Comparison of ENCODE assay signal across 1 cellular context in genomic region chr16:68843482-68844210, GRCh38.
TF ChIP-seq lines count a peak whose summit lies in the region.

TSS of gene TANGO6 (plus strand) at chr16:68843531. CDS start at chr16:68843618, 87 bp downstream.

TF ChIP-seq in H1, 55 proteins besides CTCF, POLR2A, EP300 and RAD21 (continued from another document):
- TF ChIP-seq KDM5A (IDR thresholded peaks at IDR 0.05; ENCODE audit: low read length), result 0 out of 2 replicates have a peak, but pooled peaks have one; percentile 23
- no peak for TF ChIP-seq BRCA1 (IDR thresholded peaks at IDR 0.05; ENCODE audit: low read depth, low read length)
- TF ChIP-seq GTF2F1 (IDR thresholded peaks at IDR 0.05; ENCODE audit: borderline replicate concordance, low read depth, low read length), result peak; percentile 40; the same call in 1 of the 2 replicates
- TF ChIP-seq TCF12 (IDR thresholded peaks at IDR 0.05; ENCODE audit: low read depth, low read length), result no peak
- peak; percentile 33 for TF ChIP-seq SIX5 (IDR thresholded peaks at IDR 0.05; ENCODE audit: low read depth, low read length)
- TF ChIP-seq TEAD4 (IDR thresholded peaks at IDR 0.05; ENCODE audit: low read depth, low read length), result no peak
- TF ChIP-seq JUN (IDR thresholded peaks at IDR 0.05; ENCODE audit: low read depth, low read length), result no peak
- no peak for TF ChIP-seq MAFK (IDR thresholded peaks at IDR 0.05; ENCODE audit: low read depth, low read length)
- TF ChIP-seq CEBPB (IDR thresholded peaks at IDR 0.05; ENCODE audit: low read depth, low read length), result no peak
- TF ChIP-seq ZNF274 (IDR thresholded peaks at IDR 0.05; ENCODE audit: borderline replicate concordance, extremely low read depth, low read length), result no peak
- no peak for TF ChIP-seq SP1 (IDR thresholded peaks at IDR 0.05; ENCODE audit: low read depth, low read length)
- TF ChIP-seq ATF2 (IDR thresholded peaks at IDR 0.05; ENCODE audit: low read length), result no peak
- no peak for TF ChIP-seq RBBP5 (IDR thresholded peaks at IDR 0.05; ENCODE audit: borderline replicate concordance, low read depth, low read length)
- no peak for TF ChIP-seq CHD2 (IDR thresholded peaks at IDR 0.05; ENCODE audit: low read length)
- no peak for TF ChIP-seq NRF1 (IDR thresholded peaks at IDR 0.05; ENCODE audit: low read depth, low read length)
- TF ChIP-seq BACH1 (IDR thresholded peaks at IDR 0.05; ENCODE audit: low read length), result no peak
- TF ChIP-seq EZH2 (IDR thresholded peaks at IDR 0.05; ENCODE audit: low read depth, low read length, severe bottlenecking), result no peak
- peak; percentile 37 for TF ChIP-seq SAP30 (IDR thresholded peaks at IDR 0.05; ENCODE audit: insufficient read depth, insufficient replicate concordance, low read length)
- TF ChIP-seq POU5F1 (IDR thresholded peaks at IDR 0.05; ENCODE audit: low read depth, low read length), result no peak
- no peak for TF ChIP-seq SP2 (IDR thresholded peaks at IDR 0.05; ENCODE audit: low read length)
- TF ChIP-seq SIRT6 (IDR thresholded peaks at IDR 0.05; ENCODE audit: low read length), result no peak
- no peak for TF ChIP-seq CHD1 (IDR thresholded peaks at IDR 0.05; ENCODE audit: low read depth, low read length)
- TF ChIP-seq GABPA (IDR thresholded peaks at IDR 0.05; ENCODE audit: borderline replicate concordance, insufficient read depth, low read length), result no peak
- TF ChIP-seq, protein P1, sequence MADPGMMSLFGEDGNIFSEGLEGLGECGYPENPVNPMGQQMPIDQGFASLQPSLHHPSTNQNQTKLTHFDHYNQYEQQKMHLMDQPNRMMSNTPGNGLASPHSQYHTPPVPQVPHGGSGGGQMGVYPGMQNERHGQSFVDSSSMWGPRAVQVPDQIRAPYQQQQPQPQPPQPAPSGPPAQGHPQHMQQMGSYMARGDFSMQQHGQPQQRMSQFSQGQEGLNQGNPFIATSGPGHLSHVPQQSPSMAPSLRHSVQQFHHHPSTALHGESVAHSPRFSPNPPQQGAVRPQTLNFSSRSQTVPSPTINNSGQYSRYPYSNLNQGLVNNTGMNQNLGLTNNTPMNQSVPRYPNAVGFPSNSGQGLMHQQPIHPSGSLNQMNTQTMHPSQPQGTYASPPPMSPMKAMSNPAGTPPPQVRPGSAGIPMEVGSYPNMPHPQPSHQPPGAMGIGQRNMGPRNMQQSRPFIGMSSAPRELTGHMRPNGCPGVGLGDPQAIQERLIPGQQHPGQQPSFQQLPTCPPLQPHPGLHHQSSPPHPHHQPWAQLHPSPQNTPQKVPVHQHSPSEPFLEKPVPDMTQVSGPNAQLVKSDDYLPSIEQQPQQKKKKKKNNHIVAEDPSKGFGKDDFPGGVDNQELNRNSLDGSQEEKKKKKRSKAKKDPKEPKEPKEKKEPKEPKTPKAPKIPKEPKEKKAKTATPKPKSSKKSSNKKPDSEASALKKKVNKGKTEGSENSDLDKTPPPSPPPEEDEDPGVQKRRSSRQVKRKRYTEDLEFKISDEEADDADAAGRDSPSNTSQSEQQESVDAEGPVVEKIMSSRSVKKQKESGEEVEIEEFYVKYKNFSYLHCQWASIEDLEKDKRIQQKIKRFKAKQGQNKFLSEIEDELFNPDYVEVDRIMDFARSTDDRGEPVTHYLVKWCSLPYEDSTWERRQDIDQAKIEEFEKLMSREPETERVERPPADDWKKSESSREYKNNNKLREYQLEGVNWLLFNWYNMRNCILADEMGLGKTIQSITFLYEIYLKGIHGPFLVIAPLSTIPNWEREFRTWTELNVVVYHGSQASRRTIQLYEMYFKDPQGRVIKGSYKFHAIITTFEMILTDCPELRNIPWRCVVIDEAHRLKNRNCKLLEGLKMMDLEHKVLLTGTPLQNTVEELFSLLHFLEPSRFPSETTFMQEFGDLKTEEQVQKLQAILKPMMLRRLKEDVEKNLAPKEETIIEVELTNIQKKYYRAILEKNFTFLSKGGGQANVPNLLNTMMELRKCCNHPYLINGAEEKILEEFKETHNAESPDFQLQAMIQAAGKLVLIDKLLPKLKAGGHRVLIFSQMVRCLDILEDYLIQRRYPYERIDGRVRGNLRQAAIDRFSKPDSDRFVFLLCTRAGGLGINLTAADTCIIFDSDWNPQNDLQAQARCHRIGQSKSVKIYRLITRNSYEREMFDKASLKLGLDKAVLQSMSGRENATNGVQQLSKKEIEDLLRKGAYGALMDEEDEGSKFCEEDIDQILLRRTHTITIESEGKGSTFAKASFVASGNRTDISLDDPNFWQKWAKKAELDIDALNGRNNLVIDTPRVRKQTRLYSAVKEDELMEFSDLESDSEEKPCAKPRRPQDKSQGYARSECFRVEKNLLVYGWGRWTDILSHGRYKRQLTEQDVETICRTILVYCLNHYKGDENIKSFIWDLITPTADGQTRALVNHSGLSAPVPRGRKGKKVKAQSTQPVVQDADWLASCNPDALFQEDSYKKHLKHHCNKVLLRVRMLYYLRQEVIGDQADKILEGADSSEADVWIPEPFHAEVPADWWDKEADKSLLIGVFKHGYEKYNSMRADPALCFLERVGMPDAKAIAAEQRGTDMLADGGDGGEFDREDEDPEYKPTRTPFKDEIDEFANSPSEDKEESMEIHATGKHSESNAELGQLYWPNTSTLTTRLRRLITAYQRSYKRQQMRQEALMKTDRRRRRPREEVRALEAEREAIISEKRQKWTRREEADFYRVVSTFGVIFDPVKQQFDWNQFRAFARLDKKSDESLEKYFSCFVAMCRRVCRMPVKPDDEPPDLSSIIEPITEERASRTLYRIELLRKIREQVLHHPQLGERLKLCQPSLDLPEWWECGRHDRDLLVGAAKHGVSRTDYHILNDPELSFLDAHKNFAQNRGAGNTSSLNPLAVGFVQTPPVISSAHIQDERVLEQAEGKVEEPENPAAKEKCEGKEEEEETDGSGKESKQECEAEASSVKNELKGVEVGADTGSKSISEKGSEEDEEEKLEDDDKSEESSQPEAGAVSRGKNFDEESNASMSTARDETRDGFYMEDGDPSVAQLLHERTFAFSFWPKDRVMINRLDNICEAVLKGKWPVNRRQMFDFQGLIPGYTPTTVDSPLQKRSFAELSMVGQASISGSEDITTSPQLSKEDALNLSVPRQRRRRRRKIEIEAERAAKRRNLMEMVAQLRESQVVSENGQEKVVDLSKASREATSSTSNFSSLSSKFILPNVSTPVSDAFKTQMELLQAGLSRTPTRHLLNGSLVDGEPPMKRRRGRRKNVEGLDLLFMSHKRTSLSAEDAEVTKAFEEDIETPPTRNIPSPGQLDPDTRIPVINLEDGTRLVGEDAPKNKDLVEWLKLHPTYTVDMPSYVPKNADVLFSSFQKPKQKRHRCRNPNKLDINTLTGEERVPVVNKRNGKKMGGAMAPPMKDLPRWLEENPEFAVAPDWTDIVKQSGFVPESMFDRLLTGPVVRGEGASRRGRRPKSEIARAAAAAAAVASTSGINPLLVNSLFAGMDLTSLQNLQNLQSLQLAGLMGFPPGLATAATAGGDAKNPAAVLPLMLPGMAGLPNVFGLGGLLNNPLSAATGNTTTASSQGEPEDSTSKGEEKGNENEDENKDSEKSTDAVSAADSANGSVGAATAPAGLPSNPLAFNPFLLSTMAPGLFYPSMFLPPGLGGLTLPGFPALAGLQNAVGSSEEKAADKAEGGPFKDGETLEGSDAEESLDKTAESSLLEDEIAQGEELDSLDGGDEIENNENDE (IDR thresholded peaks at IDR 0.05; ENCODE audit: insufficient replicate concordance, low read length), result no peak
- peak; percentile 81 for TF ChIP-seq CREB1 (IDR thresholded peaks at IDR 0.05)
- TF ChIP-seq RNF2 (IDR thresholded peaks at IDR 0.05; ENCODE audit: borderline replicate concordance, low read depth, low read length, missing control alignments, poor library complexity, severe bottlenecking), result no peak
- TF ChIP-seq CBX5 (IDR thresholded peaks at IDR 0.05; ENCODE audit: low read depth, low read length), result no peak
- no peak for TF ChIP-seq SUZ12 (IDR thresholded peaks at IDR 0.05; ENCODE audit: low read length)
- TF ChIP-seq, protein P2, sequence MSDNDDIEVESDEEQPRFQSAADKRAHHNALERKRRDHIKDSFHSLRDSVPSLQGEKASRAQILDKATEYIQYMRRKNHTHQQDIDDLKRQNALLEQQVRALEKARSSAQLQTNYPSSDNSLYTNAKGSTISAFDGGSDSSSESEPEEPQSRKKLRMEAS (IDR thresholded peaks at IDR 0.05), result peak; percentile 74
- TF ChIP-seq TAF7 (optimal IDR thresholded peaks at IDR 0.05; ENCODE audit: borderline replicate concordance, low read depth, low read length), result peak; percentile 50
- TF ChIP-seq JUND (IDR thresholded peaks at IDR 0.05; ENCODE audit: low read length), result no peak
- no peak for TF ChIP-seq CTBP2 (IDR thresholded peaks at IDR 0.05; ENCODE audit: borderline replicate concordance, insufficient read depth, insufficient read length, low read length)
- TF ChIP-seq RXRA (IDR thresholded peaks at IDR 0.05; ENCODE audit: insufficient read depth, low read depth, low read length), result no peak
- peak; percentile 54 to 81; a peak in 1 of 4 replicates for TF ChIP-seq SIN3A (conservative IDR thresholded peaks at IDR 0.05 in 1 of 2, IDR thresholded peaks at IDR 0.05 in 1 of 2; ENCODE audit: low read depth in 1 of 2, low read length in 2 of 2)
- TF ChIP-seq KDM1A (IDR thresholded peaks at IDR 0.05; ENCODE audit: borderline replicate concordance, low read length), result peak; percentile 47; the same call in 1 of the 2 replicates
- peak; percentile 77 for TF ChIP-seq TAF1 (IDR thresholded peaks at IDR 0.05; ENCODE audit: low read depth, low read length)
- peak; percentile 95 for TF ChIP-seq PHF8 (conservative IDR thresholded peaks at IDR 0.05; ENCODE audit: low read depth, low read length)
- peak; percentile 79; the same call in 1 of the 2 replicates for TF ChIP-seq SP4 (IDR thresholded peaks at IDR 0.05; ENCODE audit: low read length)
- peak; percentile 29 to 79; a peak in 1 of 4 replicates for TF ChIP-seq HDAC2 (IDR thresholded peaks at IDR 0.05; ENCODE audit: borderline replicate concordance in 1 of 2, low read depth in 2 of 2, low read length in 2 of 2)
- no peak for TF ChIP-seq EGR1 (IDR thresholded peaks at IDR 0.05; ENCODE audit: borderline replicate concordance, low read depth, low read length)
- TF ChIP-seq SRF (IDR thresholded peaks at IDR 0.05; ENCODE audit: low read depth, low read length), result no peak
- TF ChIP-seq ASH2L (IDR thresholded peaks at IDR 0.05; ENCODE audit: low read length), result peak; percentile 89
- TF ChIP-seq, protein P3, sequence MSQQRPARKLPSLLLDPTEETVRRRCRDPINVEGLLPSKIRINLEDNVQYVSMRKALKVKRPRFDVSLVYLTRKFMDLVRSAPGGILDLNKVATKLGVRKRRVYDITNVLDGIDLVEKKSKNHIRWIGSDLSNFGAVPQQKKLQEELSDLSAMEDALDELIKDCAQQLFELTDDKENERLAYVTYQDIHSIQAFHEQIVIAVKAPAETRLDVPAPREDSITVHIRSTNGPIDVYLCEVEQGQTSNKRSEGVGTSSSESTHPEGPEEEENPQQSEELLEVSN (IDR thresholded peaks at IDR 0.05), result peak; percentile 18; the same call in 1 of the 2 replicates
- TF ChIP-seq YY1 (IDR thresholded peaks at IDR 0.05; ENCODE audit: low read depth, low read length), result peak; percentile 99
- TF ChIP-seq RFX5 (IDR thresholded peaks at IDR 0.05; ENCODE audit: borderline replicate concordance, low read depth, low read length), result no peak
- no peak for TF ChIP-seq HDAC6 (IDR thresholded peaks at IDR 0.05; ENCODE audit: low read depth, low read length)
- TF ChIP-seq FOSL1 (IDR thresholded peaks at IDR 0.05; ENCODE audit: insufficient read depth, low read depth, low read length), result no peak
- peak; percentile 66 for TF ChIP-seq KDM4A (IDR thresholded peaks at IDR 0.05; ENCODE audit: low read depth, low read length, severe bottlenecking)
- TF ChIP-seq CBX8 (IDR thresholded peaks at IDR 0.05; ENCODE audit: borderline replicate concordance, low read depth, low read length), result no peak
- TF ChIP-seq TBP (IDR thresholded peaks at IDR 0.05; ENCODE audit: low read depth, low read length), result peak; percentile 66; the same call in 1 of the 2 replicates
- TF ChIP-seq NANOG (IDR thresholded peaks at IDR 0.05; ENCODE audit: insufficient read depth, low read depth, low read length, poor library complexity, severe bottlenecking), result no peak
- no peak for TF ChIP-seq BCL11A (IDR thresholded peaks at IDR 0.05; ENCODE audit: low read depth in 2 of 2, low read length in 2 of 2)
- TF ChIP-seq, protein P4, sequence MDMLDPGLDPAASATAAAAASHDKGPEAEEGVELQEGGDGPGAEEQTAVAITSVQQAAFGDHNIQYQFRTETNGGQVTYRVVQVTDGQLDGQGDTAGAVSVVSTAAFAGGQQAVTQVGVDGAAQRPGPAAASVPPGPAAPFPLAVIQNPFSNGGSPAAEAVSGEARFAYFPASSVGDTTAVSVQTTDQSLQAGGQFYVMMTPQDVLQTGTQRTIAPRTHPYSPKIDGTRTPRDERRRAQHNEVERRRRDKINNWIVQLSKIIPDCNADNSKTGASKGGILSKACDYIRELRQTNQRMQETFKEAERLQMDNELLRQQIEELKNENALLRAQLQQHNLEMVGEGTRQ (IDR thresholded peaks at IDR 0.05; ENCODE audit: low read length), result no peak
- TF ChIP-seq POLR2AphosphoS5 (IDR thresholded peaks at IDR 0.05; ENCODE audit: low read depth, low read length), result peak; percentile 25; the same call in 1 of the 2 replicates
